In the genomic region with DNA sequence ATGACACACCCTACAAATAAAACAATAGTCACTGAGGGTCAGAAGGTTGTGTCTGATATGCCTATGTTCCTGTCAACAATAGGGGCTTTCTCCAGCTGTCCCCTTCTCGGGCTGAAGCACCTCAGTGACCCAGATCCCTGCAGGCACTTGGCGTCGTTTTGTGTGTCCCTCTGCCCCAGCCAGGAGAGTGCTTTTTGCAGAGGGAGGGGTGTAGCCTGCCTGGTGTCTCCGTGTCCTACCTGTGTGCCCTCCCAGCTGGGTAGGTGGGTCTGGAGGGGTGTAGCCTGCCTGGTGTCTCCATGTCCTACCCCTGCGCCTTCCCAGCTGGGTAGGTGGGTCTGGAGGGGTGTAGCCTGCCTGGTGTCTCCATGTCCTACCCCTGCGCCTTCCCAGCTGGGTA, we compare ENCODE assay signal across 7 cellular contexts.
DNase-seq lines count a peak whose midpoint lies in the region; ATAC-seq, FAIRE-seq and TF ChIP-seq lines count a peak whose summit lies in the region.
"Not testable (repeated sequence)": the region's sequence is repeated elsewhere in the genome, so short reads cannot be mapped to it uniquely, and the experiment has no call there.

No MANE protein-coding gene starts in this region.

- peak overlapping the region in 7 of 11 experiments; percentile 4 to 76 (median 28); a peak in 10 of 22 replicates for H3K4me2 ChIP-seq in BLaER1 treated with 17β-estradiol and CSF1 and Interleukin-3, amounts not matched to agents 10 nM and 100 nM
- not testable (repeated sequence) for H3K4me2 ChIP-seq in mesenchymal stem cell (ENCODE audit: low read length, poor library complexity, severe bottlenecking)

- not testable (repeated sequence) for H4K91ac ChIP-seq in mesenchymal stem cell (ENCODE audit: low read length)

- H4K20me1 ChIP-seq in BLaER1 treated with 17β-estradiol and CSF1 and Interleukin-3, amounts not matched to agents 10 nM and 100 nM, result peaks cover 32 to 98% (median 75%) of the 10 kb centered on the region in 11 experiments; a peak in 21 of 22 replicates

- H3K4me3 ChIP-seq in BLaER1 treated with 17β-estradiol and CSF1 and Interleukin-3, amounts not matched to agents 10 nM and 100 nM; bronchial epithelial cell (ENCODE audit: low read depth, low read length); mesenchymal stem cell (ENCODE audit: insufficient read depth in 1 of 2, low read depth in 1 of 2, low read length in 2 of 2); thyroid gland (replicated peaks in 1 of 3): not testable (repeated sequence)

- peaks cover 0 to 80% (median 51%) of the 10 kb centered on the region in 10 experiments; a peak in 16 of 20 replicates for H3K4me1 ChIP-seq in BLaER1 treated with 17β-estradiol and CSF1 and Interleukin-3, amounts not matched to agents 10 nM and 100 nM
- H3K4me1 ChIP-seq in mesenchymal stem cell (ENCODE audit: control insufficient read depth, insufficient read depth, low read depth, low read length), result not testable (repeated sequence)
- H3K4me1 ChIP-seq in thyroid gland, result peaks cover 46 to 59% of the 10 kb centered on the region in 2 donors

- intact Hi-C loops in thyroid gland (cut with DNase I), result not testable (repeated sequence)

- H3K18ac ChIP-seq in mesenchymal stem cell (ENCODE audit: low read depth in 1 of 2, low read length in 2 of 2), result not testable (repeated sequence)

- not testable (repeated sequence) for H3K9me3 Mint-ChIP-seq in activated naive CD4-positive, alpha-beta T cell treated with anti-CD3 and anti-CD28 coated beads, Interleukin-2, amount 50 U/mL, for 72 hours

- not testable (repeated sequence) for H2AFZ ChIP-seq in mesenchymal stem cell (ENCODE audit: low read depth, low read length)

- H3K27me3 Mint-ChIP-seq in T-helper 17 cell, result not testable (repeated sequence)

- H3K27ac Mint-ChIP-seq in T-helper 17 cell, result peak overlapping the region; percentile 69
- H3K27ac Mint-ChIP-seq in activated naive CD4-positive, alpha-beta T cell treated with anti-CD3 and anti-CD28 coated beads, Interleukin-2, amount 50 U/mL, for 72 hours, result peak overlapping the region; percentile 23 to 68

- peak; percentile 36 for FAIRE-seq in bronchial epithelial cell (lab: Jason Lieb, UNC)

- H3K23ac ChIP-seq in mesenchymal stem cell (ENCODE audit: low read length in 2 of 2), result not testable (repeated sequence)

- H2BK12ac ChIP-seq in mesenchymal stem cell (ENCODE audit: low read length in 2 of 2), result not testable (repeated sequence)

- not testable (repeated sequence) for H3K14ac ChIP-seq in mesenchymal stem cell (ENCODE audit: low read length in 2 of 2)

- H3K4me1 Mint-ChIP-seq in T-helper 17 cell, result not testable (repeated sequence)

- TF ChIP-seq CTCF in bronchial epithelial cell (IDR thresholded peaks at IDR 0.05; ENCODE audit: insufficient read depth, low read length, severe bottlenecking); thyroid gland (IDR thresholded peaks at IDR 0.05): not testable (repeated sequence)

- H3K36me3 Mint-ChIP-seq in T-helper 17 cell (ENCODE audit: low read depth); activated naive CD4-positive, alpha-beta T cell treated with anti-CD3 and anti-CD28 coated beads, Interleukin-2, amount 50 U/mL, for 72 hours: not testable (repeated sequence)

- H2BK5ac ChIP-seq in mesenchymal stem cell (ENCODE audit: low read depth, low read length, poor library complexity, severe bottlenecking), result not testable (repeated sequence)

- H3K4ac ChIP-seq in mesenchymal stem cell (ENCODE audit: low read depth in 1 of 2, low read length in 2 of 2), result not testable (repeated sequence)

- not testable (repeated sequence) for H2BK15ac ChIP-seq in mesenchymal stem cell (ENCODE audit: low read depth, poor library complexity, severe bottlenecking)

- H3K9ac ChIP-seq in BLaER1 treated with 17β-estradiol and CSF1 and Interleukin-3, amounts not matched to agents 10 nM and 100 nM, result not testable (repeated sequence)
- peak overlapping the region; percentile 18 for H3K9ac ChIP-seq in mesenchymal stem cell (ENCODE audit: low read length)

- H3K27ac ChIP-seq in BLaER1 treated with 17β-estradiol and CSF1 and Interleukin-3, amounts not matched to agents 10 nM and 100 nM; mesenchymal stem cell (ENCODE audit: low read length, poor library complexity, severe bottlenecking): not testable (repeated sequence)
- H3K27ac ChIP-seq in thyroid gland, result peak overlapping the region; percentile 85 to 89 (median 86)

- WGBS in mesenchymal stem cell, result 98% methylated on average over 6 of the region's 6 CpGs
- 70 to 86% methylated on average over 4 to 5 of the region's 6 CpGs for WGBS in thyroid gland, 2 donors

- TF ChIP-seq POLR2A in thyroid gland (IDR thresholded peaks at IDR 0.05), result not testable (repeated sequence)

- peaks cover 39 to 75% (median 60%) of the 10 kb centered on the region in 11 experiments for H3K27me3 ChIP-seq in BLaER1 treated with 17β-estradiol and CSF1 and Interleukin-3, amounts not matched to agents 10 nM and 100 nM
- H3K27me3 ChIP-seq in bronchial epithelial cell (ENCODE audit: control insufficient read depth, insufficient read depth, low read length); mesenchymal stem cell (ENCODE audit: control insufficient read depth in 1 of 2, insufficient read depth in 1 of 2, low read length in 2 of 2); thyroid gland: not testable (repeated sequence)

- not testable (repeated sequence) for H4K8ac ChIP-seq in mesenchymal stem cell (ENCODE audit: low read length)

- not testable (repeated sequence) for H2BK120ac ChIP-seq in mesenchymal stem cell (ENCODE audit: low read depth, low read length)

- H3K4me3 Mint-ChIP-seq in T-helper 17 cell, result not testable (repeated sequence)

- H3K36me3 ChIP-seq in BLaER1 treated with 17β-estradiol and CSF1 and Interleukin-3, amounts not matched to agents 10 nM and 100 nM, result peaks cover 19 to 96% (median 57%) of the 10 kb centered on the region in 11 experiments
- H3K36me3 ChIP-seq in bronchial epithelial cell (ENCODE audit: control insufficient read depth, insufficient read depth, low read length) (peaks cover 21% of the 10 kb centered on the region), mesenchymal stem cell (ENCODE audit: control insufficient read depth in 1 of 2, insufficient read depth in 2 of 2, low read depth in 1 of 2, low read length in 2 of 2) (peaks cover 62 to 70% of the 10 kb centered on the region in 2 experiments)
- not testable (repeated sequence) for H3K36me3 ChIP-seq in thyroid gland

- peaks cover 28% of the 10 kb centered on the region for H3K79me1 ChIP-seq in mesenchymal stem cell (replicated peaks; ENCODE audit: low read length, poor library complexity, severe bottlenecking)

- DNase-seq in NCI-H345 (lab: John Stamatoyannopoulos, UW), result peak; percentile 20
- not testable (repeated sequence) for DNase-seq in T-helper 17 cell; activated naive CD4-positive, alpha-beta T cell treated with anti-CD3 and anti-CD28 coated beads, Interleukin-2, amount 50 U/mL, for 72 hours (ENCODE audit: low spot score in 2 of 2); bronchial epithelial cell (ENCODE audit: low read depth); mesenchymal stem cell; thyroid gland

- H2AK5ac ChIP-seq in mesenchymal stem cell (ENCODE audit: low read length, severe bottlenecking), result not testable (repeated sequence)

- not testable (repeated sequence) for ATAC-seq in T-helper 17 cell; activated naive CD4-positive, alpha-beta T cell treated with anti-CD3 and anti-CD28 coated beads, Interleukin-2, amount 50 U/mL, for 72 hours

- not testable (repeated sequence) for H3K9me3 ChIP-seq in BLaER1 treated with 17β-estradiol and CSF1 and Interleukin-3, amounts not matched to agents 10 nM and 100 nM (replicated peaks in 1 of 11); T-helper 17 cell (ENCODE audit: control insufficient read depth, low read length, poor library complexity, severe bottlenecking); mesenchymal stem cell (ENCODE audit: control insufficient read depth, low read length); thyroid gland
